ENCODE assay signal across 8 cellular contexts in genomic region chr18:839224-840079, GRCh38. TPM values are rescaled to one million over a fixed set of nuclear protein-coding genes. Genes with fewer than 3 reads are reported as not detected.
DNase-seq lines count a peak whose midpoint lies in the region; ATAC-seq, FAIRE-seq and TF ChIP-seq lines count a peak whose summit lies in the region.

No MANE protein-coding gene starts in this region.

- H3K27ac Mint-ChIP-seq in central memory CD8-positive, alpha-beta T cell (ENCODE audit: low read depth): no peak overlapping the region

- TF ChIP-seq POLR2A in HepG2 (IDR thresholded peaks at IDR 0.05; ENCODE audit: insufficient read depth in 1 of 2, low read depth in 2 of 2, low read length in 2 of 2): no peak

- peak overlapping the region; percentile 71 for H2AFZ ChIP-seq in HepG2 (ENCODE audit: low read length)

- TF ChIP-seq RAD21 in HepG2 (CRISPR knock-in tag; IDR thresholded peaks at IDR 0.05): peak; percentile 70; the same call in 1 of the 2 replicates

- H3K4me3 Mint-ChIP-seq in central memory CD8-positive, alpha-beta T cell: no peak overlapping the region

- no peaks in the 10 kb centered on the region for H3K9me3 ChIP-seq in HepG2 (ENCODE audit: low read length)

- TF ChIP-seq EP300 in HepG2 (IDR thresholded peaks at IDR 0.05; ENCODE audit: low read depth in 2 of 2, low read length in 2 of 2) (no peak), HepG2 (CRISPR knock-in tag; IDR thresholded peaks at IDR 0.05; ENCODE audit: borderline replicate concordance) (no peak)

- H3K4me3 ChIP-seq in HepG2 (replicated peaks in 1 of 3; ENCODE audit: insufficient read depth in 1 of 3, low read depth in 2 of 3, low read length in 3 of 3): peak overlapping the region; percentile 44 to 58 (median 46); a peak in 5 of 6 replicates

- H3K9me3 Mint-ChIP-seq in central memory CD8-positive, alpha-beta T cell: no peaks in the 10 kb centered on the region

- BruUV-seq in HepG2 (replicated peaks; lab: Mats Ljungman, UMichigan): no TSS peak

- no peaks in the 10 kb centered on the region for H4K20me1 ChIP-seq in HepG2 (ENCODE audit: insufficient read depth, low read length)

- H3K4me1 Mint-ChIP-seq in central memory CD8-positive, alpha-beta T cell: no peaks in the 10 kb centered on the region

- ATAC-seq in HG03280 (IDR thresholded peaks at IDR 0.05; ENCODE audit: unreplicated experiment): peak; percentile 96
- ATAC-seq in central memory CD8-positive, alpha-beta T cell (replicated peaks; ENCODE audit: extremely low read depth, poor library complexity, severe bottlenecking): peak; percentile 78
- ATAC-seq in HepG2: peak; percentile 96

- in situ Hi-C loops in HepG2 (cut with HindIII; ENCODE audit: extremely low pct_ligation_motif_present, low pct_unique_long_range_greater_than_20kb): loop anchor here (25.0 kb wide), 1 partner anchor 227 kb away; no protein-coding TSS in a partner anchor

- intact Hi-C loops in HepG2 (cut with micrococcal nuclease; ENCODE audit: unreplicated experiment): loop anchor here (10.0 kb wide), 1 partner anchor 185 kb away; the partner anchor contains the start of gene TYMS

- WGBS in HepG2 (ENCODE audit: low lambda C conversion rate): 33% methylated on average over 3 of the region's 14 CpGs

- H3K36me3 Mint-ChIP-seq in central memory CD8-positive, alpha-beta T cell (ENCODE audit: insufficient read depth): no peaks in the 10 kb centered on the region

- H3K27me3 ChIP-seq in HepG2 (ENCODE audit: control insufficient read depth in 1 of 2, insufficient read depth in 2 of 2, low read length in 2 of 2): 0 out of 5 replicates have a peak, but pooled peaks cover 0 to 3% of the 10 kb centered on the region in 2 experiments

- H3K9ac ChIP-seq in HepG2 (ENCODE audit: insufficient read depth, low read depth, low read length): peak overlapping the region; percentile 25; the same call in 1 of the 2 replicates

- H3K27ac ChIP-seq in C4-2B (no peak overlapping the region), HepG2 (ENCODE audit: extremely low read length, insufficient read depth, low read length) (no peak overlapping the region)

- H3K27me3 Mint-ChIP-seq in central memory CD8-positive, alpha-beta T cell: peaks cover 10% of the 10 kb centered on the region

- H3K4me1 ChIP-seq in HepG2 (ENCODE audit: insufficient read depth, low read length): peaks cover 54% of the 10 kb centered on the region

- TF ChIP-seq CTCF in C4-2B (conservative IDR thresholded peaks at IDR 0.05) (peak; percentile 99), HepG2 (CRISPR knock-in tag; IDR thresholded peaks at IDR 0.05) (peak; percentile 79)

- CTCF ChIA-PET in HepG2 (lab: Yijun Ruan, JAX; ENCODE audit: low intra/inter-chr PET ratio, low total read pairs): interaction anchor here (0.9 to 2.2 kb wide), 4 partner anchors 95 to 215 kb away, joined by 3 to 34 read pairs (median 6); partner anchors contain the start of gene ENOSF1

- POLR2A ChIA-PET in HepG2 (lab: Yijun Ruan, JAX): interaction anchor here (0.9 to 1.3 kb wide), 3 partner anchors 9 to 127 kb away, joined by 4 to 8 read pairs (median 5); no protein-coding TSS in a partner anchor

- no peaks in the 10 kb centered on the region for H3K36me3 ChIP-seq in HepG2 (replicated peaks in 1 of 2; ENCODE audit: control insufficient read depth in 1 of 2, insufficient read depth in 2 of 2, low read length in 2 of 2)

- peak overlapping the region; percentile 90 for H3K4me2 ChIP-seq in HepG2 (ENCODE audit: low read depth, low read length)

- peak; percentile 75 for DNase-seq in GM19239 (ENCODE audit: insufficient read length, low spot score)
- peak; percentile 63 for DNase-seq in NCI-H345 treated with DMSO at 0.1 percent for 48 hours (lab: John Stamatoyannopoulos, UW; ENCODE audit: unreplicated experiment)
- peak; percentile 94 for DNase-seq in activated CD4-positive, CD25-positive, alpha-beta regulatory T cell treated with anti-CD3 and anti-CD28 coated beads, Interleukin-2, amount 50 U/mL, for 72 hours
- DNase-seq in central memory CD8-positive, alpha-beta T cell (ENCODE audit: low spot score in 2 of 2): peak; percentile 75 to 95
- peak; percentile 69 for DNase-seq in HepG2 (ENCODE audit: low spot score)
- peak; percentile 84 to 94 for DNase-seq in stimulated activated CD4-positive, alpha-beta T cell treated with anti-CD3 and anti-CD28 coated beads, Interleukin-4, amount 100 ng/mL, for 48 hours (ENCODE audit: low read depth in 2 of 2)

- no peaks in the 10 kb centered on the region for H3K79me2 ChIP-seq in HepG2 (ENCODE audit: insufficient read depth, low read length)

- FAIRE-seq in GM19239 (lab: Jason Lieb, UNC) (peak; percentile 95), HepG2 (lab: Jason Lieb, UNC) (peak; percentile 65)

TF ChIP-seq in HepG2, 621 proteins besides CTCF, POLR2A, EP300 and RAD21 (continues in another document):
- TF ChIP-seq ZFX (CRISPR knock-in tag; IDR thresholded peaks at IDR 0.05; ENCODE audit: low read depth): no peak
- TF ChIP-seq TRAFD1 (CRISPR knock-in tag; IDR thresholded peaks at IDR 0.05; ENCODE audit: borderline replicate concordance): no peak
- TF ChIP-seq MXI1 (IDR thresholded peaks at IDR 0.05; ENCODE audit: borderline replicate concordance, low read depth, low read length): peak; percentile 33; the same call in 1 of the 3 replicates
- TF ChIP-seq ARID5B (CRISPR knock-in tag; IDR thresholded peaks at IDR 0.05): peak; percentile 28; the same call in 1 of the 2 replicates

RNA-seq across cellular contexts. Expression of gene YES1, which starts 27.4 kb away (rescaled TPM):
- 70.8 and 105 TPM in 2 replicates for total RNA-seq in HepG2 (2016; rRNA removed; fragmentation: Illumina TruSeq; extraction: Trizol)
- total RNA-seq in HepG2 (2016; cell fraction: cytosol; rRNA removed; fragmentation: Illumina TruSeq; extraction: Trizol; ENCODE audit: low read depth): 15.8 and 18.2 TPM in 2 replicates
- total RNA-seq in HepG2 (2016; cell fraction: insoluble cytoplasmic fraction; rRNA removed; fragmentation: Illumina TruSeq; extraction: Trizol): 69.2 and 96.9 TPM in 2 replicates
- total RNA-seq in HepG2 (2016; cell fraction: membrane; rRNA removed; fragmentation: Illumina TruSeq; extraction: Trizol): 80.5 and 89.8 TPM in 2 replicates
- total RNA-seq in HepG2 (2016; cell fraction: nucleus; rRNA removed; fragmentation: Illumina TruSeq; extraction: Trizol): 32.4 and 40.0 TPM in 2 replicates
- 13.6 and 17.2 TPM in 2 replicates for polyA plus RNA-seq in HepG2 (2011; rRNA removed)
- polyA plus RNA-seq in HepG2 (2011; cell fraction: cytosol; rRNA removed): 20.0 and 23.3 TPM in 2 replicates
- polyA plus RNA-seq in HepG2 (2011; cell fraction: nucleus; rRNA removed): 12.0 and 12.1 TPM in 2 replicates
- polyA plus RNA-seq in HepG2 (2012): 38.9 and 45.8 TPM in 2 replicates
- 10.0 and 10.4 TPM in 2 replicates for polyA plus RNA-seq in HepG2 (2016; cell fraction: cytosol; fragmentation: Illumina TruSeq; extraction: Trizol; ENCODE audit: low read depth)
- polyA plus RNA-seq in HepG2 (2016; cell fraction: insoluble cytoplasmic fraction; fragmentation: Illumina TruSeq; extraction: Trizol; ENCODE audit: low read depth): 69.0 and 76.0 TPM in 2 replicates
- polyA plus RNA-seq in HepG2 (2016; cell fraction: membrane; fragmentation: Illumina TruSeq; extraction: Trizol; ENCODE audit: low read depth): 33.4 and 35.7 TPM in 2 replicates
- 27.3 and 29.1 TPM in 2 replicates for polyA plus RNA-seq in HepG2 (2016; cell fraction: nucleus; fragmentation: Illumina TruSeq; extraction: Trizol; ENCODE audit: insufficient read depth, low read depth)
- polyA minus RNA-seq in HepG2 (2011; rRNA and poly(A)+ RNA removed; ENCODE audit: low replicate concordance): 35.4 and 58.6 TPM in 2 replicates
- 29.1 and 33.4 TPM in 2 replicates for polyA minus RNA-seq in HepG2 (2011; cell fraction: cytosol; rRNA and poly(A)+ RNA removed)
- polyA minus RNA-seq in HepG2 (2011; cell fraction: nucleus; rRNA and poly(A)+ RNA removed): 16.5 and 22.1 TPM in 2 replicates
